ENCODE assay signal across 20 cellular contexts in genomic region chr4:152165146-152165545, GRCh38.
DNase-seq lines count a peak whose midpoint lies in the region; ATAC-seq and TF ChIP-seq lines count a peak whose summit lies in the region.
"Had no signal": no experiment of that assay in that cellular context is flagged by ENCODE, and none has a peak within 500 bp of the region (broad histone marks: within the 10 kb centered on the region; RNA-seq: fewer than 3 reads in every experiment).

No MANE protein-coding gene starts in this region.

- no peak for TF ChIP-seq CTCF in BJ (IDR thresholded peaks at IDR 0.05; ENCODE audit: insufficient read depth, low read depth, low read length)

- H3K9me3 ChIP-seq in HUES6 (ENCODE audit: control insufficient read depth, insufficient read depth, low read depth, low read length) (no peaks in the 10 kb centered on the region), iPS DF 6.9 (ENCODE audit: control insufficient read depth, insufficient read depth, low read length) (no peaks in the 10 kb centered on the region)
- H3K9me3 ChIP-seq: BLaER1 treated with 17β-estradiol and CSF1 and Interleukin-3, amounts not matched to agents 10 nM and 100 nM; SJSA1; thoracic aorta had no signal

- H3K27me3 ChIP-seq in BJ (ENCODE audit: control insufficient read depth, insufficient read depth, low read length) (peaks cover 6% of the 10 kb centered on the region), HUES6 (ENCODE audit: control insufficient read depth, insufficient read depth, low read length) (no peaks in the 10 kb centered on the region), iPS DF 6.9 (ENCODE audit: control insufficient read depth, insufficient read depth, low read length) (no peaks in the 10 kb centered on the region)
- H3K27me3 ChIP-seq: BLaER1 treated with 17β-estradiol and CSF1 and Interleukin-3, amounts not matched to agents 10 nM and 100 nM; neural progenitor cell; SJSA1 had no signal

- POLR2A ChIA-PET in BJ (lab: Charles Lee) = no interaction called here

- H3K27ac ChIP-seq in HUES6 (ENCODE audit: low read depth, low read length) (0 out of 2 replicates have a peak overlapping the region, but pooled peaks have one; percentile 31), iPS DF 6.9 (ENCODE audit: low read length) (no peak overlapping the region)
- H3K27ac ChIP-seq: BLaER1 treated with 17β-estradiol and CSF1 and Interleukin-3, amounts not matched to agents 10 nM and 100 nM; neural progenitor cell; SJSA1; thoracic aorta had no signal

- ATAC-seq in HG02852 (IDR thresholded peaks at IDR 0.05; ENCODE audit: unreplicated experiment) = no peak
- no peak for ATAC-seq in HG03025 (IDR thresholded peaks at IDR 0.05; ENCODE audit: low FRiP score, unreplicated experiment)
- ATAC-seq: K562, left cardiac atrium had no signal

- no peaks in the 10 kb centered on the region for H3K36me3 ChIP-seq in BJ (ENCODE audit: control insufficient read depth, insufficient read depth, low read length)
- no peaks in the 10 kb centered on the region for H3K36me3 ChIP-seq in HUES6 (ENCODE audit: control insufficient read depth, insufficient read depth, low read length)
- H3K36me3 ChIP-seq in iPS DF 6.9 (ENCODE audit: control insufficient read depth, insufficient read depth, low read length) = no peaks in the 10 kb centered on the region
- H3K36me3 ChIP-seq: BLaER1 treated with 17β-estradiol and CSF1 and Interleukin-3, amounts not matched to agents 10 nM and 100 nM; neural progenitor cell; SJSA1; thoracic aorta had no signal

- no peak overlapping the region for H3K9ac ChIP-seq in HUES6 (ENCODE audit: low read length)
- H3K9ac ChIP-seq: BLaER1 treated with 17β-estradiol and CSF1 and Interleukin-3, amounts not matched to agents 10 nM and 100 nM; neural progenitor cell had no signal

- peaks cover 24% of the 10 kb centered on the region for H3K4me1 ChIP-seq in HUES6 (ENCODE audit: control insufficient read depth, insufficient read depth, low read length)
- peaks cover 5% of the 10 kb centered on the region; the same call in 1 of the 2 replicates for H3K4me1 ChIP-seq in iPS DF 6.9 (ENCODE audit: control insufficient read depth, insufficient read depth, low read length)
- H3K4me1 ChIP-seq: neural progenitor cell, SJSA1 had no signal

- WGBS in iPS DF 6.9 (ENCODE audit: insufficient coverage, insufficient read length) = no CpG with 5 or more reads among the region's 2 CpGs

- H3K4me3 ChIP-seq in BJ (ENCODE audit: low read depth, low read length) (no peak overlapping the region), HUES6 (ENCODE audit: low read depth, low read length) (no peak overlapping the region), iPS DF 6.9 (ENCODE audit: low read length) (no peak overlapping the region)
- H3K4me3 ChIP-seq: BLaER1 treated with 17β-estradiol and CSF1 and Interleukin-3, amounts not matched to agents 10 nM and 100 nM; K562; neural progenitor cell; SJSA1; thoracic aorta had no signal

- CTCF ChIA-PET in BJ (lab: Yijun Ruan, JAX) = no interaction called here

- DNase-seq in BJ (ENCODE audit: low read depth) (peak; percentile 2), astrocyte of the hippocampus (ENCODE audit: low read depth, low spot score) (peak; percentile 29), iPS DF 6.9 (ENCODE audit: low read depth, low spot score) (peak; percentile 54), iPS-NIHi11 (ENCODE audit: low spot score) (no peak), DMS 273 (lab: John Stamatoyannopoulos, UW; ENCODE audit: unreplicated experiment) (no peak)
- DNase-seq: activated B cell treated with CpG ODN at 0.5 μM for 24 hours; activated T-cell treated with anti-CD3 and anti-CD28 coated beads, Interleukin-2, amount 50 U/mL, for 48 hours; left cardiac atrium; NCI-H2081 treated with DMSO at 0.1 percent for 48 hours; NCI-H524 treated with DMSO at 0.1 percent for 48 hours; OCI-M1; stimulated activated CD4-positive, alpha-beta T cell treated with anti-CD3 and anti-CD28 coated beads, Interleukin-12 subunit alpha, Interleukin-12 subunit beta, amount 100 ng/mL, for 4 hours had no signal

Comparison
In these comparisons a context has a peak if more than half of its experiments do, and no peak if none do; other contexts are left out.
1. DNase-seq: peak in BJ (single experiment), astrocyte of the hippocampus (single experiment) and iPS DF 6.9 (single experiment); none in iPS-NIHi11 (single experiment) and DMS 273 (single experiment).